10 cellular contexts compared by ENCODE assay signal in the genomic region with DNA sequence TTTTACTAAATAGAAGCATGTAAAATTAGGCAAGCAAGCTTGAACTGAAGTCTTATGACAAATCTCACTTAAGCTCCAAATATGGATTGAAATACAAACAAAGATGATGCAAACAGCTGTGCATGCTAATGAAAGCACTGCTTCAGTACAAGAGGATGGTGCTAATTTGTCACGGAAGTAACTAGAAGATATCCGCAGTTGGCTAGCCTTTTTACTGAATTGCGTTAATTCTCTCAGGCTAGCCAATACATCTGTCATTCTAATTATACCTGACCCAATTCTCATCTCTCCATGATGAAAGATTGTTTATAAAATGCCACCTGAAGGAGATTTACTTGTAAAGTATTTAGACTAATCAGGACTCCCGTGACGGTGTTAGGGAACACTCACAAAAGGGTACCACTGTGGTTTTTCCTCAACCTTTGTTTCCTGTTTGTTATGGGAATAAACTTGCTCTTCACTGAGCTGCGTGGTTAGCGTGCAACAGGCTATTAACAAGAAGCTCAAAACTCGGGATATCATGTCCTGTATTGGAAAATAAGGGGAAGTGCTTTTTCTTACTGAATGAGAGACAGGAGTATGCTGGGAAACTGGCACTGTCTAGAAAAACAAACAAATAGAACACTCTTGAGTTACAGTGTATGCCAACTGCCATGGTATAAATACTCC.
DNase-seq lines count a peak whose midpoint lies in the region; ATAC-seq, FAIRE-seq and TF ChIP-seq lines count a peak whose summit lies in the region.
"Had no signal": no experiment of that assay in that cellular context is flagged by ENCODE, and none has a peak within 500 bp of the region (broad histone marks: within the 10 kb centered on the region; RNA-seq: fewer than 3 reads in every experiment).

No MANE protein-coding gene starts in this region.

- FAIRE-seq in HepG2 (lab: Jason Lieb, UNC): no peak

- intact Hi-C loops in HepG2 (cut with micrococcal nuclease; ENCODE audit: unreplicated experiment) (no loop called here), ovary (cut with DNase I) (no loop called here)

- H3K4me2 ChIP-seq in HepG2 (ENCODE audit: low read depth, low read length): no peak overlapping the region

- H3K36me3 ChIP-seq in liver (ENCODE audit: control insufficient read depth in 4 of 4, insufficient read depth in 3 of 4, low read depth in 1 of 4, low read length in 3 of 4) (peaks cover 0 to 1% (median 0%) of the 10 kb centered on the region in 4 donors), HepG2 (replicated peaks in 1 of 2; ENCODE audit: control insufficient read depth in 1 of 2, insufficient read depth in 2 of 2, low read length in 2 of 2) (no peaks in the 10 kb centered on the region), ovary (no peaks in the 10 kb centered on the region)

- no peaks in the 10 kb centered on the region for H3K9me3 ChIP-seq in liver (ENCODE audit: control insufficient read depth in 4 of 4, low read length in 3 of 4)
- H3K9me3 ChIP-seq in HepG2 (ENCODE audit: low read length): no peaks in the 10 kb centered on the region
- H3K9me3 ChIP-seq in ovary: no peaks in the 10 kb centered on the region

- BruUV-seq in HepG2 (replicated peaks; lab: Mats Ljungman, UMichigan): no TSS peak

- DNase-seq in HepG2 (ENCODE audit: low spot score) (no peak), amniotic epithelial cell (ENCODE audit: low read depth) (peak; percentile 49), iris pigment epithelial cell (ENCODE audit: low read depth) (peak; percentile 49), ovary (no peak)
- DNase-seq: activated CD4-positive, alpha-beta T cell treated with anti-CD3 and anti-CD28 coated beads, Interleukin-2, amount 50 U/mL, for 48 hours; H7 had no signal

- POLR2A ChIA-PET in HepG2 (lab: Yijun Ruan, JAX): no interaction called here

- no peaks in the 10 kb centered on the region for H4K20me1 ChIP-seq in HepG2 (ENCODE audit: insufficient read depth, low read length)

- CTCF ChIA-PET in HepG2 (lab: Yijun Ruan, JAX; ENCODE audit: low intra/inter-chr PET ratio, low total read pairs): no interaction called here

- 74% methylated on average over 8 of the region's 8 CpGs for WGBS in liver
- 73% methylated on average over 8 of the region's 8 CpGs for WGBS in HepG2 (ENCODE audit: low lambda C conversion rate)
- 52 to 74% (median 64%) methylated on average over 8 of the region's 8 CpGs for WGBS in ovary, 3 donors

- H3K27me3 ChIP-seq in liver (ENCODE audit: control insufficient read depth in 4 of 4, insufficient read depth in 4 of 4, low read length in 3 of 4) (no peaks in the 10 kb centered on the region), HepG2 (ENCODE audit: control insufficient read depth in 1 of 2, insufficient read depth in 2 of 2, low read length in 2 of 2) (no peaks in the 10 kb centered on the region), ovary (no peaks in the 10 kb centered on the region)

- no peak overlapping the region for H3K9ac ChIP-seq in liver (ENCODE audit: low read depth in 1 of 2, low read length in 2 of 2)
- no peak overlapping the region for H3K9ac ChIP-seq in HepG2 (ENCODE audit: insufficient read depth, low read depth, low read length)

- H3K79me2 ChIP-seq in HepG2 (ENCODE audit: insufficient read depth, low read length): no peaks in the 10 kb centered on the region

- TF ChIP-seq RAD21 in liver (IDR thresholded peaks at IDR 0.05) (no peak), HepG2 (CRISPR knock-in tag; IDR thresholded peaks at IDR 0.05) (no peak)

- no peak for ATAC-seq in HepG2
- ATAC-seq in GM21786 (IDR thresholded peaks at IDR 0.05; ENCODE audit: unreplicated experiment): no peak
- ATAC-seq in GM18858 (IDR thresholded peaks at IDR 0.05; ENCODE audit: unreplicated experiment): no peak
- ATAC-seq in HG03039 (IDR thresholded peaks at IDR 0.05; ENCODE audit: unreplicated experiment): no peak

- H3K27ac ChIP-seq in liver (ENCODE audit: low read depth in 1 of 2, low read length in 2 of 2) (peak overlapping the region; percentile 13 to 50), HepG2 (ENCODE audit: extremely low read length, insufficient read depth, low read length) (no peak overlapping the region), ovary (no peak overlapping the region)

- TF ChIP-seq CTCF in liver (IDR thresholded peaks at IDR 0.05; ENCODE audit: low read depth, low read length, missing input control) (no peak), HepG2 (CRISPR knock-in tag; IDR thresholded peaks at IDR 0.05) (no peak), ovary (IDR thresholded peaks at IDR 0.05) (no peak)

- TF ChIP-seq POLR2A in HepG2 (IDR thresholded peaks at IDR 0.05; ENCODE audit: insufficient read depth in 1 of 2, low read depth in 2 of 2, low read length in 2 of 2): no peak
- TF ChIP-seq POLR2A in ovary (IDR thresholded peaks at IDR 0.05): no peak

- no peak for TF ChIP-seq EP300 in HepG2 (IDR thresholded peaks at IDR 0.05; ENCODE audit: low read depth in 2 of 2, low read length in 2 of 2)
- no peak for TF ChIP-seq EP300 in HepG2 (CRISPR knock-in tag; IDR thresholded peaks at IDR 0.05; ENCODE audit: borderline replicate concordance)
- no peak for TF ChIP-seq EP300 in ovary (IDR thresholded peaks at IDR 0.05)

- no peak overlapping the region for H2AFZ ChIP-seq in HepG2 (ENCODE audit: low read length)

- H3K4me3 ChIP-seq in liver (ENCODE audit: low read depth in 1 of 3, low read length in 3 of 3) (no peak overlapping the region), HepG2 (replicated peaks in 1 of 3; ENCODE audit: insufficient read depth in 1 of 3, low read depth in 2 of 3, low read length in 3 of 3) (no peak overlapping the region), ovary (no peak overlapping the region)

- in situ Hi-C loops in HepG2 (cut with HindIII; ENCODE audit: extremely low pct_ligation_motif_present, low pct_unique_long_range_greater_than_20kb): no loop called here

- H3K4me1 ChIP-seq in liver (ENCODE audit: control insufficient read depth in 4 of 4, insufficient read depth in 4 of 4, low read length in 3 of 4): peaks cover 0 to 9% (median 2%) of the 10 kb centered on the region in 4 donors
- H3K4me1 ChIP-seq in HepG2 (ENCODE audit: insufficient read depth, low read length): no peaks in the 10 kb centered on the region
- peaks cover 3% of the 10 kb centered on the region for H3K4me1 ChIP-seq in ovary (ENCODE audit: insufficient read depth)

TF ChIP-seq in liver, 16 proteins besides CTCF, POLR2A, EP300 and RAD21:
- TF ChIP-seq SP1 (IDR thresholded peaks at IDR 0.05) (peak; percentile 19), JUND (IDR thresholded peaks at IDR 0.05) (peak in 1 of 2 donors; percentile 11), RXRA (IDR thresholded peaks at IDR 0.05) (no peak), EGR1 (IDR thresholded peaks at IDR 0.05; ENCODE audit: low read depth in 2 of 2) (no peak)
- TF ChIP-seq, protein P1, sequence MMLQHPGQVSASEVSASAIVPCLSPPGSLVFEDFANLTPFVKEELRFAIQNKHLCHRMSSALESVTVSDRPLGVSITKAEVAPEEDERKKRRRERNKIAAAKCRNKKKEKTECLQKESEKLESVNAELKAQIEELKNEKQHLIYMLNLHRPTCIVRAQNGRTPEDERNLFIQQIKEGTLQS (IDR thresholded peaks at IDR 0.05): peak; percentile 11

TF ChIP-seq in HepG2, 621 proteins besides CTCF, POLR2A, EP300 and RAD21 (continues in another document):
- TF ChIP-seq SNAPC5 (CRISPR knock-in tag; IDR thresholded peaks at IDR 0.05; ENCODE audit: borderline replicate concordance) (no peak), NFAT5 (CRISPR knock-in tag; IDR thresholded peaks at IDR 0.05) (no peak), RAD51 (IDR thresholded peaks at IDR 0.05; ENCODE audit: borderline replicate concordance) (no peak), RARA (CRISPR knock-in tag; IDR thresholded peaks at IDR 0.05) (no peak), FOXJ3 (CRISPR knock-in tag; IDR thresholded peaks at IDR 0.05; ENCODE audit: borderline replicate concordance) (no peak), BRD4 (CRISPR knock-in tag; IDR thresholded peaks at IDR 0.05) (no peak), SIX1 (CRISPR knock-in tag; IDR thresholded peaks at IDR 0.05; ENCODE audit: borderline replicate concordance) (no peak), TBX3 (IDR thresholded peaks at IDR 0.05; ENCODE audit: borderline replicate concordance) (no peak), TCF7L2 (IDR thresholded peaks at IDR 0.05; ENCODE audit: low read depth, low read length) (no peak), ARNTL (CRISPR knock-in tag; IDR thresholded peaks at IDR 0.05) (no peak), ZNF3 (CRISPR knock-in tag; IDR thresholded peaks at IDR 0.05) (no peak)

Comparison
In these comparisons a context has a peak if more than half of its experiments do, and no peak if none do; other contexts are left out.
1. H3K27ac ChIP-seq: peak in liver (2 of 2); none in HepG2 (single experiment) and ovary (0 of 2).
2. DNase-seq: peak in amniotic epithelial cell (single experiment) and iris pigment epithelial cell (single experiment); none in HepG2 (single experiment) and ovary (0 of 5).